9 cellular contexts compared by ENCODE assay signal in the genomic region with DNA sequence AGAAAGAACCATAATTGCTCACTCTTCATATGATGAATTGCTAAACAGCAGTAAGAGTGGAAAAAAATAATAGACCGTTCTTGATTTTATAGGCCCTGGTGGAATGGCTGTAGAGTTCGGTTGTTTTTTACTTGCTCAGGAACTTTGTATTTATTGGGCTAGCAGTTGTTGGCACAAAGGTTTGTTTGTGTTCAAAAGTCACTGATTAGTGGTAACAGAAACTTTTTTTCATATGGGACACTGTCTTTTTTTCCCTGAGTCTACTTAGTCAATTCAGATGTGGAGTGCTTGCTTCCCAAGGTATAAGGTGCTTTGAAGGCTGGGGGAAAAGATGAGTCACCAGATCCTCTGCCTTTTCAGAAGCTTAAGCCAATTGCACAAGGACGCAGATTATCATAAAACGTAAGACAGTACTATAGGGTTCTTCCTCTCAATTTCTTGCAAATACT. TPM values are rescaled to one million over a fixed set of nuclear protein-coding genes. Genes with fewer than 3 reads are reported as not detected.
DNase-seq lines count a peak whose midpoint lies in the region; ATAC-seq and TF ChIP-seq lines count a peak whose summit lies in the region.
"Had no signal": no experiment of that assay in that cellular context is flagged by ENCODE, and none has a peak within 500 bp of the region (broad histone marks: within the 10 kb centered on the region; RNA-seq: fewer than 3 reads in every experiment).

No MANE protein-coding gene starts in this region.

- intact Hi-C loops in A673 (cut with micrococcal nuclease; ENCODE audit: unreplicated experiment) (no loop called here), left lung (cut with DNase I) (no loop called here)

- POLR2A ChIA-PET in A673 (lab: Charles Lee; ENCODE audit: low non-redundant PET): no interaction called here

- H3K36me3 ChIP-seq in A673 (ENCODE audit: insufficient read depth, low read length, poor library complexity, severe bottlenecking): no peaks in the 10 kb centered on the region
- no peaks in the 10 kb centered on the region for H3K36me3 ChIP-seq in left lung

- H3K36me3 Mint-ChIP-seq in activated T-helper 17 cell treated with anti-CD3 and anti-CD28 coated beads, Interleukin-2, amount 50 U/mL, for 72 hours (ENCODE audit: low read depth): no peaks in the 10 kb centered on the region

- ATAC-seq in activated T-helper 17 cell treated with anti-CD3 and anti-CD28 coated beads, Interleukin-2, amount 50 U/mL, for 72 hours (replicated peaks): peak; percentile 85
- ATAC-seq in left lung (peak; percentile 82), HG03045 (IDR thresholded peaks at IDR 0.05; ENCODE audit: unreplicated experiment) (no peak), GM18868 (IDR thresholded peaks at IDR 0.05; ENCODE audit: unreplicated experiment) (no peak), GM18505 (IDR thresholded peaks at IDR 0.05; ENCODE audit: unreplicated experiment) (no peak)

- H3K4me3 ChIP-seq in A673 (ENCODE audit: low read depth, low read length, poor library complexity, severe bottlenecking) (no peak overlapping the region), left lung (no peak overlapping the region)

- H3K4me1 Mint-ChIP-seq in activated T-helper 17 cell treated with anti-CD3 and anti-CD28 coated beads, Interleukin-2, amount 50 U/mL, for 72 hours: peaks cover 11% of the 10 kb centered on the region

- H3K9me3 Mint-ChIP-seq in activated T-helper 17 cell treated with anti-CD3 and anti-CD28 coated beads, Interleukin-2, amount 50 U/mL, for 72 hours: no peaks in the 10 kb centered on the region

- peak overlapping the region; percentile 31 for H3K4me3 Mint-ChIP-seq in activated T-helper 17 cell treated with anti-CD3 and anti-CD28 coated beads, Interleukin-2, amount 50 U/mL, for 72 hours

- H3K4me1 ChIP-seq in A673 (ENCODE audit: insufficient read depth, low read length, poor library complexity, severe bottlenecking) (peaks cover 37% of the 10 kb centered on the region), left lung (peaks cover 6 to 15% of the 10 kb centered on the region in 2 donors)
- H3K4me1 ChIP-seq: parathyroid adenoma had no signal

- DNase-seq in A673 (ENCODE audit: low spot score) (peak; percentile 86), HT-29 (ENCODE audit: low spot score) (peak; percentile 56), left lung (no peak), GM13977 (ENCODE audit: low spot score) (no peak)

- H3K27ac Mint-ChIP-seq in activated T-helper 17 cell treated with anti-CD3 and anti-CD28 coated beads, Interleukin-2, amount 50 U/mL, for 72 hours: no peak overlapping the region

- H3K27me3 ChIP-seq in A673 (replicated peaks; ENCODE audit: insufficient read depth, low read depth, low read length, poor library complexity) (no peaks in the 10 kb centered on the region), left lung (no peaks in the 10 kb centered on the region)

- H3K27ac ChIP-seq in A673 (ENCODE audit: low read depth, low read length, poor library complexity, severe bottlenecking) (peak overlapping the region; percentile 16), left lung (no peak overlapping the region)
- H3K27ac ChIP-seq: parathyroid adenoma had no signal

- in situ Hi-C loops in GM13977 (cut with MboI; ENCODE audit: low pct_unique_long_range_greater_than_20kb, low sequenced_read_pairs, unreplicated experiment): no loop called here

- H3K27me3 Mint-ChIP-seq in activated T-helper 17 cell treated with anti-CD3 and anti-CD28 coated beads, Interleukin-2, amount 50 U/mL, for 72 hours: no peaks in the 10 kb centered on the region

- no TSS peak for BruUV-seq in A673 (replicated peaks; lab: Mats Ljungman, UMichigan)

- H3K9me3 ChIP-seq in A673 (ENCODE audit: low read depth, low read length, poor library complexity, severe bottlenecking) (no peaks in the 10 kb centered on the region), left lung (no peaks in the 10 kb centered on the region)

- no peak for TF ChIP-seq CTCF in A673 (conservative IDR thresholded peaks at IDR 0.05; ENCODE audit: low read depth, low read length)
- TF ChIP-seq CTCF in left lung (IDR thresholded peaks at IDR 0.05): no peak
- TF ChIP-seq CTCF in GM13977 (IDR thresholded peaks at IDR 0.05; ENCODE audit: extremely low read depth, insufficient read depth, missing control alignments): no peak

- TF ChIP-seq POLR2A in GM18505 (IDR thresholded peaks at IDR 0.05; ENCODE audit: borderline replicate concordance, extremely low read depth, insufficient read depth, insufficient read length): no peak

- CTCF ChIA-PET in A673 (lab: Charles Lee): no interaction called here

RNA-seq across cellular contexts. Expression of a gene that starts 25.8 kb away (rescaled TPM):
- total RNA-seq in A673 (2021) (13.7 and 17.5 TPM in 2 replicates), left lung (10 to 100 TPM in 1 of 2 donors, 1 to 10 TPM in 1; 7.0 to 13.1 TPM)
- 7.5 and 7.9 TPM in 2 replicates for total RNA-seq in HT-29 (2014; rRNA removed; shearing (Covaris generic))
- 10 to 100 TPM; 12.1 to 13.7 TPM for total RNA-seq in activated T-helper 17 cell treated with anti-CD3 and anti-CD28 coated beads, Interleukin-2, amount 50 U/mL, for 72 hours

Comparison
In these comparisons a context has a peak if more than half of its experiments do, and no peak if none do; other contexts are left out.
1. DNase-seq: peak in A673 (single experiment) and HT-29 (single experiment); none in left lung (0 of 2) and GM13977 (single experiment).
2. ATAC-seq: peak in activated T-helper 17 cell treated with anti-CD3 and anti-CD28 coated beads, Interleukin-2, amount 50 U/mL, for 72 hours (single experiment) and left lung (single experiment); none in HG03045 (single experiment), GM18868 (single experiment) and GM18505 (single experiment).